2 cellular contexts compared by ENCODE assay signal in genomic region chr1:185111873-185112272, GRCh38.
TF ChIP-seq lines count a peak whose summit lies in the region.

No MANE protein-coding gene starts in this region.

TF ChIP-seq in A549, 52 proteins besides CTCF, POLR2A, EP300 and RAD21 (continued from another document):
- no peak for TF ChIP-seq ZFP36 (IDR thresholded peaks at IDR 0.05; ENCODE audit: borderline replicate concordance, partially characterized antibody)
TF ChIP-seq in A549: peak in this region for 1.

TF ChIP-seq in IMR-90, 13 proteins besides CTCF, POLR2A, EP300 and RAD21 (continued from another document):
- peak; percentile 38; the same call in 1 of the 2 replicates for TF ChIP-seq MAFK (IDR thresholded peaks at IDR 0.05; ENCODE audit: low read depth, low read length)
